ENCODE assay signal across 10 cellular contexts in the genomic region with DNA sequence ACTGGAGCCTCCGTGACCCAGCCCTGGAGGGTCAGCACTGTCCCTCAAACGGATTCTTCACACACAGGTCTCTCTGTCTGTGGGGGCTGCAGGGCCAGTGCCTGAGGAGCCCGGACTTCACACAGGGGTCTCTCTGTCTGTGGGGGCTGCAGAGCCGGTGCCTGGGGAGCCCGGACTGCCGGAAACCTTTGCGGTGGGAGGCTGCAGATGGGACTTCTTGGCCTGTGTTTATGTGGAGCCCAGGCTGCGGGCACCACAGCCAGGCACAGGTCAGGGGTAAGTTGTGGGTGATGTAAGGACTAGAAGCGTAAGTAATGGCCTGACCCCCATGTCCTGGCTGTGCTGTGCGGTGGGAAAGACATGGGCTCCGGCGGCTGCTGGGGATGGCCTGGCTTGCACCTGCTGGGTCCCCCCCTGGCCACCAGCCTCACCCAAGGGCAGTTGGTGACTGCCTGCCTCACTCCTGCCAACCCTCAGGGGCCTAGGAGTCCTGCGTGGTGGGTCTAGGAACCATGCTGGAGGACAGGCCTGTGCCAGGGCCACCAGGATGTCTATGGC. TPM values are rescaled to one million over a fixed set of nuclear protein-coding genes. Genes with fewer than 3 reads are reported as not detected.
DNase-seq lines count a peak whose midpoint lies in the region; ATAC-seq and TF ChIP-seq lines count a peak whose summit lies in the region.
"Not testable (repeated sequence)": the region's sequence is repeated elsewhere in the genome, so short reads cannot be mapped to it uniquely, and the experiment has no call there.
"Had no signal": no experiment of that assay in that cellular context is flagged by ENCODE, and none has a peak within 500 bp of the region (broad histone marks: within the 10 kb centered on the region; RNA-seq: fewer than 3 reads in every experiment).

No MANE protein-coding gene starts in this region.

- not testable (repeated sequence) for H3K36me3 Mint-ChIP-seq in activated CD8-positive, alpha-beta T cell treated with anti-CD3 and anti-CD28 coated beads, Interleukin-2, amount 10 ng/mL, durations not matched to agents 7 days and 5 days (ENCODE audit: low read depth); stimulated activated memory B cell treated with anti-CD40 and anti-IgM and Interleukin-4, amounts not matched to agents 10 μg/mL and 1 μg/mL and 100 μg/mL, for 72 hours

- POLR2A ChIA-PET in activated CD8-positive, alpha-beta T cell treated with anti-CD3 and anti-CD28 coated beads, Interleukin-2, amount 10 ng/mL, durations not matched to agents 7 days and 5 days (lab: Charles Lee), result not testable (repeated sequence)

- H3F3A ChIP-seq in OCI-LY1 (ENCODE audit: insufficient read depth, low read length), result not testable (repeated sequence)

- H4K20me1 ChIP-seq in BLaER1; OCI-LY1 (ENCODE audit: insufficient read depth, low read length): not testable (repeated sequence)

- peak overlapping the region; percentile 19; the same call in 1 of the 2 replicates for H3K4me2 ChIP-seq in BLaER1
- H3K4me2 ChIP-seq in OCI-LY1 (ENCODE audit: low read length), result not testable (repeated sequence)

- peak; percentile 19 for DNase-seq in activated CD8-positive, alpha-beta T cell treated with anti-CD3 and anti-CD28 coated beads, Interleukin-2, amount 10 ng/mL, durations not matched to agents 7 days and 5 days
- DNase-seq in activated effector memory CD4-positive, alpha-beta T cell treated with anti-CD3 and anti-CD28 coated beads, Interleukin-2, amount 50 U/mL, for 16 hours, result peak; percentile 22
- DNase-seq in right atrium auricular region (ENCODE audit: low spot score), result peak; percentile 18
- DNase-seq in mesenteric fat pad (ENCODE audit: low spot score), result peak; percentile 77
- DNase-seq in posterior vena cava (ENCODE audit: low spot score), result peak; percentile 64

- H3K4me3 Mint-ChIP-seq in activated CD8-positive, alpha-beta T cell treated with anti-CD3 and anti-CD28 coated beads, Interleukin-2, amount 10 ng/mL, durations not matched to agents 7 days and 5 days; stimulated activated memory B cell treated with anti-CD40 and anti-IgM and Interleukin-4, amounts not matched to agents 10 μg/mL and 1 μg/mL and 100 μg/mL, for 72 hours: not testable (repeated sequence)

- H3K4me1 Mint-ChIP-seq in activated CD8-positive, alpha-beta T cell treated with anti-CD3 and anti-CD28 coated beads, Interleukin-2, amount 10 ng/mL, durations not matched to agents 7 days and 5 days (ENCODE audit: low read depth), result not testable (repeated sequence)
- H3K4me1 Mint-ChIP-seq in stimulated activated memory B cell treated with anti-CD40 and anti-IgM and Interleukin-4, amounts not matched to agents 10 μg/mL and 1 μg/mL and 100 μg/mL, for 72 hours, result peaks cover 15% of the 10 kb centered on the region

- H3K9me3 ChIP-seq in BLaER1; OCI-LY1 (ENCODE audit: low read length); right atrium auricular region: not testable (repeated sequence)

- intact Hi-C loops in posterior vena cava (cut with DNase I), result not testable (repeated sequence)

- H3K27ac ChIP-seq in BLaER1, right atrium auricular region: not testable (repeated sequence)
- peak overlapping the region; percentile 64 for H3K27ac ChIP-seq in OCI-LY1 (ENCODE audit: low read depth, low read length, poor library complexity, severe bottlenecking)

- H3K9ac ChIP-seq in BLaER1, result not testable (repeated sequence)
- H3K9ac ChIP-seq in OCI-LY1 (ENCODE audit: low read length), result peak overlapping the region; percentile 27; the same call in 1 of the 2 replicates

- not testable (repeated sequence) for H3K9me3 Mint-ChIP-seq in activated CD8-positive, alpha-beta T cell treated with anti-CD3 and anti-CD28 coated beads, Interleukin-2, amount 10 ng/mL, durations not matched to agents 7 days and 5 days (ENCODE audit: insufficient read depth); stimulated activated memory B cell treated with anti-CD40 and anti-IgM and Interleukin-4, amounts not matched to agents 10 μg/mL and 1 μg/mL and 100 μg/mL, for 72 hours

- not testable (repeated sequence) for H3K36me3 ChIP-seq in BLaER1; OCI-LY1 (ENCODE audit: insufficient read depth, low read length); right atrium auricular region

- not testable (repeated sequence) for TF ChIP-seq CTCF in OCI-LY1 (IDR thresholded peaks at IDR 0.05; ENCODE audit: low read length); right atrium auricular region (IDR thresholded peaks at IDR 0.05)

- not testable (repeated sequence) for ATAC-seq in activated CD8-positive, alpha-beta T cell treated with anti-CD3 and anti-CD28 coated beads, Interleukin-2, amount 10 ng/mL, durations not matched to agents 7 days and 5 days; stimulated activated memory B cell treated with anti-CD40 and anti-IgM and Interleukin-4, amounts not matched to agents 10 μg/mL and 1 μg/mL and 100 μg/mL, for 72 hours

- not testable (repeated sequence) for H3K27me3 Mint-ChIP-seq in activated CD8-positive, alpha-beta T cell treated with anti-CD3 and anti-CD28 coated beads, Interleukin-2, amount 10 ng/mL, durations not matched to agents 7 days and 5 days (ENCODE audit: low read depth); stimulated activated memory B cell treated with anti-CD40 and anti-IgM and Interleukin-4, amounts not matched to agents 10 μg/mL and 1 μg/mL and 100 μg/mL, for 72 hours

- H3K9me2 ChIP-seq in OCI-LY1 (ENCODE audit: low read depth, low read length), result not testable (repeated sequence)

- H3K27me3 ChIP-seq in BLaER1; OCI-LY1 (ENCODE audit: insufficient read depth, low read length); right atrium auricular region: not testable (repeated sequence)

- H3K4me3 ChIP-seq in BLaER1, right atrium auricular region: not testable (repeated sequence)
- H3K4me3 ChIP-seq in OCI-LY1 (ENCODE audit: low read depth, low read length, poor library complexity, severe bottlenecking), result peak overlapping the region; percentile 38

- H3K27ac Mint-ChIP-seq in activated CD8-positive, alpha-beta T cell treated with anti-CD3 and anti-CD28 coated beads, Interleukin-2, amount 10 ng/mL, durations not matched to agents 7 days and 5 days, result not testable (repeated sequence)
- H3K27ac Mint-ChIP-seq in stimulated activated memory B cell treated with anti-CD40 and anti-IgM and Interleukin-4, amounts not matched to agents 10 μg/mL and 1 μg/mL and 100 μg/mL, for 72 hours, result peak overlapping the region; percentile 78

- H3K79me2 ChIP-seq in OCI-LY1 (ENCODE audit: insufficient read depth, low read length), result not testable (repeated sequence)

- peaks cover 51% of the 10 kb centered on the region for H3K4me1 ChIP-seq in BLaER1
- peaks cover 13% of the 10 kb centered on the region for H3K4me1 ChIP-seq in OCI-LY1 (ENCODE audit: insufficient read depth, low read length, severe bottlenecking)
- H3K4me1 ChIP-seq in right atrium auricular region, result not testable (repeated sequence)

- not testable (repeated sequence) for H2AFZ ChIP-seq in OCI-LY1 (ENCODE audit: low read length)

- CTCF ChIA-PET in activated CD8-positive, alpha-beta T cell treated with anti-CD3 and anti-CD28 coated beads, Interleukin-2, amount 10 ng/mL, durations not matched to agents 7 days and 5 days (lab: Charles Lee), result not testable (repeated sequence)

RNA-seq across cellular contexts. Expression of a gene that starts 47.3 kb away (rescaled TPM):
- total RNA-seq in activated CD8-positive, alpha-beta T cell treated with anti-CD3 and anti-CD28 coated beads, Interleukin-2, amount 10 ng/mL, durations not matched to agents 7 days and 5 days, result not detected
- total RNA-seq in right atrium auricular region (10 to 100 TPM; 79.6 to 93.2 TPM), mesenteric fat pad (362 TPM), posterior vena cava (100 to 1,000 TPM; 221 to 388 TPM)
- total RNA-seq: CD4-positive, alpha-beta T cell; GM23338 had no signal

Comparison
In these comparisons a context has a peak if more than half of its experiments do, and no peak if none do; other contexts are left out.
1. DNase-seq: peak in every context shown above with its lines; median percentile 77 in mesenteric fat pad; 64 in posterior vena cava; 22 in activated effector memory CD4-positive, alpha-beta T cell treated with anti-CD3 and anti-CD28 coated beads, Interleukin-2, amount 50 U/mL, for 16 hours; 19 in activated CD8-positive, alpha-beta T cell treated with anti-CD3 and anti-CD28 coated beads, Interleukin-2, amount 10 ng/mL, durations not matched to agents 7 days and 5 days; 18 in right atrium auricular region.
2. RNA of a gene that starts 47.3 kb away (total RNA-seq): 221 to 388 TPM in posterior vena cava, 362 TPM in mesenteric fat pad (single experiment) and 79.6 to 93.2 TPM in right atrium auricular region; not detected in activated CD8-positive, alpha-beta T cell treated with anti-CD3 and anti-CD28 coated beads, Interleukin-2, amount 10 ng/mL, durations not matched to agents 7 days and 5 days; every median in the first group is over 10 times any median in the second.